ENCODE assay signal across 10 cellular contexts in genomic region chr19:17564783-17565182, GRCh38.
"Had no signal": no experiment of that assay in that cellular context is flagged by ENCODE, and none has a peak within 500 bp of the region (broad histone marks: within the 10 kb centered on the region; RNA-seq: fewer than 3 reads in every experiment).

No MANE protein-coding gene starts in this region.

- DNase-seq: activated CD4-positive, alpha-beta T cell treated with anti-CD3 and anti-CD28 coated beads for 36 hours; activated CD8-positive, alpha-beta memory T cell treated with anti-CD3 and anti-CD28 coated beads for 24 hours; activated naive CD4-positive, alpha-beta T cell; kidney glomerular epithelial cell; midbrain; stimulated activated CD4-positive, alpha-beta T cell treated with anti-CD3 and anti-CD28 coated beads, Interleukin-2, amount 100 ng/mL, for 48 hours; transverse colon; WERI-Rb-1 had no signal

- H3K4me1 Mint-ChIP-seq: activated CD4-positive, alpha-beta T cell treated with anti-CD3 and anti-CD28 coated beads for 36 hours had no signal

- H3K4me3 Mint-ChIP-seq: activated CD4-positive, alpha-beta T cell treated with anti-CD3 and anti-CD28 coated beads for 36 hours; stimulated activated memory B cell treated with anti-CD40 and anti-IgM and Interleukin-4, amounts not matched to agents 10 μg/mL and 1 μg/mL and 100 μg/mL, for 72 hours; T-helper 1 cell treated with Interleukin-12 subunit alpha and Interleukin-12 subunit beta and Interleukin-4 antibody, amounts not matched to agents 30 μg/mL and 1 μg/mL, for 36 hours had no signal

- H3K9me3 Mint-ChIP-seq: stimulated activated memory B cell treated with anti-CD40 and anti-IgM and Interleukin-4, amounts not matched to agents 10 μg/mL and 1 μg/mL and 100 μg/mL, for 72 hours; T-helper 1 cell treated with Interleukin-12 subunit alpha and Interleukin-12 subunit beta and Interleukin-4 antibody, amounts not matched to agents 30 μg/mL and 1 μg/mL, for 36 hours had no signal

- H3K27ac Mint-ChIP-seq: activated CD4-positive, alpha-beta T cell treated with anti-CD3 and anti-CD28 coated beads for 36 hours; stimulated activated memory B cell treated with anti-CD40 and anti-IgM and Interleukin-4, amounts not matched to agents 10 μg/mL and 1 μg/mL and 100 μg/mL, for 72 hours; T-helper 1 cell treated with Interleukin-12 subunit alpha and Interleukin-12 subunit beta and Interleukin-4 antibody, amounts not matched to agents 30 μg/mL and 1 μg/mL, for 36 hours had no signal

- H3K27me3 Mint-ChIP-seq: activated CD4-positive, alpha-beta T cell treated with anti-CD3 and anti-CD28 coated beads for 36 hours; stimulated activated memory B cell treated with anti-CD40 and anti-IgM and Interleukin-4, amounts not matched to agents 10 μg/mL and 1 μg/mL and 100 μg/mL, for 72 hours had no signal
